Comparison of ENCODE assay signal across 1 cellular context in the genomic region with DNA sequence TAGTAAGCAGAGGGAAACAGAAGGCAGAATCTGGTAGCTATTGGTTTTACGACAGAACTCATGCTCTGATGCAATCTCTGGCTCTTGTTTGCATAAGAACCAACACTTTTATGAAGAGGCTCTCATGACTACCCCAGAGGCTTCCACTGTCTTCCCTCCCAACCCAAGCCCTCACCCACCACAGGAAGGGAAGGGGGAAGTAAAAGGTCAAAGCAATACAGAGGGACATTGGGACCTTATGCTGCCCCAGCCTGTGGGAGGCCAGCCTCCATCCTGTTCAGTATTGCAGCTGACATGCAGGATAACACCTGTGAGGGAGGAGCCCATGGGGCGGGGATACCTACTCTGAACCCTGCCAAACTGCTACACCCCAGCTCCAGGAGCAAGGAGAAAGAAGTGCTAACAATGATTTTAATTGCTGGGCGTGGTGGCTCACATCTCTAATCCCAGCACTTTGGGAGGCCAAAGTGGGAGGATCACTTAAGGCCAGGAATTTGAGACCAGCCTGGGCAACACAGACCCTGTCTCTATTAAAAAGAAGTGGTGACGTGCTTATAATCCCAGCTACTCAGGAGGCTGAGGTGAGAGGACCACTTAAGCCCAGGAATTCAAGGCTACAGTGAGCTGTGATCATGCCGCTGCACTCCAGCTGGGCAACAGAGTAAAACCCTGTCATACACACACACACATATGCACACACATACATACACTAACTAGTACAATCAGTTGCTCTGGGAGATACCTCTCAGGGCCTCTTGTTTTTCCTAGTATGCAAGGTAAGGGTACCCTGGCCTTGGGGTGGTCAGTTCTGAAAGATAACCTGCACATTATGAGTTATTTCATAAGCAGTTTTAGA.
TF ChIP-seq lines count a peak whose summit lies in the region.

No MANE protein-coding gene starts in this region.

TF ChIP-seq in HepG2, 621 proteins besides CTCF, POLR2A, EP300 and RAD21 (continued from another document):
- TF ChIP-seq, protein P1, sequence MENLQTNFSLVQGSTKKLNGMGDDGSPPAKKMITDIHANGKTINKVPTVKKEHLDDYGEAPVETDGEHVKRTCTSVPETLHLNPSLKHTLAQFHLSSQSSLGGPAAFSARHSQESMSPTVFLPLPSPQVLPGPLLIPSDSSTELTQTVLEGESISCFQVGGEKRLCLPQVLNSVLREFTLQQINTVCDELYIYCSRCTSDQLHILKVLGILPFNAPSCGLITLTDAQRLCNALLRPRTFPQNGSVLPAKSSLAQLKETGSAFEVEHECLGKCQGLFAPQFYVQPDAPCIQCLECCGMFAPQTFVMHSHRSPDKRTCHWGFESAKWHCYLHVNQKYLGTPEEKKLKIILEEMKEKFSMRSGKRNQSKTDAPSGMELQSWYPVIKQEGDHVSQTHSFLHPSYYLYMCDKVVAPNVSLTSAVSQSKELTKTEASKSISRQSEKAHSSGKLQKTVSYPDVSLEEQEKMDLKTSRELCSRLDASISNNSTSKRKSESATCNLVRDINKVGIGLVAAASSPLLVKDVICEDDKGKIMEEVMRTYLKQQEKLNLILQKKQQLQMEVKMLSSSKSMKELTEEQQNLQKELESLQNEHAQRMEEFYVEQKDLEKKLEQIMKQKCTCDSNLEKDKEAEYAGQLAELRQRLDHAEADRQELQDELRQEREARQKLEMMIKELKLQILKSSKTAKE (CRISPR knock-in tag; IDR thresholded peaks at IDR 0.05; ENCODE audit: borderline replicate concordance): no peak
- TF ChIP-seq, protein P2, sequence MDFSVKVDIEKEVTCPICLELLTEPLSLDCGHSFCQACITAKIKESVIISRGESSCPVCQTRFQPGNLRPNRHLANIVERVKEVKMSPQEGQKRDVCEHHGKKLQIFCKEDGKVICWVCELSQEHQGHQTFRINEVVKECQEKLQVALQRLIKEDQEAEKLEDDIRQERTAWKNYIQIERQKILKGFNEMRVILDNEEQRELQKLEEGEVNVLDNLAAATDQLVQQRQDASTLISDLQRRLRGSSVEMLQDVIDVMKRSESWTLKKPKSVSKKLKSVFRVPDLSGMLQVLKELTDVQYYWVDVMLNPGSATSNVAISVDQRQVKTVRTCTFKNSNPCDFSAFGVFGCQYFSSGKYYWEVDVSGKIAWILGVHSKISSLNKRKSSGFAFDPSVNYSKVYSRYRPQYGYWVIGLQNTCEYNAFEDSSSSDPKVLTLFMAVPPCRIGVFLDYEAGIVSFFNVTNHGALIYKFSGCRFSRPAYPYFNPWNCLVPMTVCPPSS (IDR thresholded peaks at IDR 0.05): no peak
- TF ChIP-seq, protein P3, sequence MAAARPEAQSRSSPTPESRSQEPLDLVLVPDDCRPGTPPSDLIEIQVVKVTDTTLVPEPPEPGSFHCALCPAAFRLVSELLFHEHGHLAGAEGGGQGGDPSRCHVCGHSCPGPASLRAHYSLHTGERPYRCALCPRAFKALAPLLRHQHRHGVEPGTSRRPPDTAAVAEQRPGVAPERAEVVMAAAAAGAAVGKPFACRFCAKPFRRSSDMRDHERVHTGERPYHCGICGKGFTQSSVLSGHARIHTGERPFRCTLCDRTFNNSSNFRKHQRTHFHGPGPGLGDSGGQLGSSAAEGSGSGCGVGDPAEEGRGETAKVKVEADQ (CRISPR knock-in tag; IDR thresholded peaks at IDR 0.05; ENCODE audit: borderline replicate concordance): no peak
- TF ChIP-seq REPIN1 (CRISPR knock-in tag; IDR thresholded peaks at IDR 0.05; ENCODE audit: borderline replicate concordance, low read depth): no peak
- no peak for TF ChIP-seq ZFAT (CRISPR knock-in tag; conservative IDR thresholded peaks at IDR 0.05)
- no peak for TF ChIP-seq CREB1 (IDR thresholded peaks at IDR 0.05)
- TF ChIP-seq CREB1 (CRISPR knock-in tag; IDR thresholded peaks at IDR 0.05): peak; percentile 35; the same call in 1 of the 2 replicates
- TF ChIP-seq FOXJ3 (CRISPR knock-in tag; IDR thresholded peaks at IDR 0.05; ENCODE audit: borderline replicate concordance): no peak; the same call in 1 of the 2 replicates
